1 cellular context compared by ENCODE assay signal in the genomic region with DNA sequence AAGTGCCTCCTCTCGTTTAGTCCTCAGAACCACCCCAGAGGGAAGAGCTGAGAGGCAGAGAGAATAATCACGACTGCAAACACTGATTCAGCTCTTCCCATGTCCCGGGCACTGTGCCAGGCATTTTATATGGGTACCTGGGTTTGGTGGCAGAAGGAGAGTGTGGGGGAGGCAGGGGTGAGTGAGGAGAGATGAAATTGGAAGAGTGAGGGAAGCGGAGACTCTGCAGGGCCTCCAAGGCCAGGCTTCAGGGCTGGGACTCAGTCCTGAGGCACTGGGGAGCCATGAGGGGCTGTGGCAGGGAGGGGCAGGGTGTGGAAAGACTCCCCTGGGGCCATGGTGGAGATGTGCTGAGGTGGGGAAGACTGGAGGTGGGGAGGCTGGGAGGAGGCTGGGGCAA.
TF ChIP-seq lines count a peak whose summit lies in the region.

No MANE protein-coding gene starts in this region.

TF ChIP-seq in GM23338, 12 proteins besides CTCF, POLR2A, EP300 and RAD21:
- no peak for TF ChIP-seq STAT1 (IDR thresholded peaks at IDR 0.05; ENCODE audit: unreplicated experiment)
- TF ChIP-seq ZNF114 (CRISPR knock-in tag; IDR thresholded peaks at IDR 0.05): no peak
- TF ChIP-seq, protein P1, sequence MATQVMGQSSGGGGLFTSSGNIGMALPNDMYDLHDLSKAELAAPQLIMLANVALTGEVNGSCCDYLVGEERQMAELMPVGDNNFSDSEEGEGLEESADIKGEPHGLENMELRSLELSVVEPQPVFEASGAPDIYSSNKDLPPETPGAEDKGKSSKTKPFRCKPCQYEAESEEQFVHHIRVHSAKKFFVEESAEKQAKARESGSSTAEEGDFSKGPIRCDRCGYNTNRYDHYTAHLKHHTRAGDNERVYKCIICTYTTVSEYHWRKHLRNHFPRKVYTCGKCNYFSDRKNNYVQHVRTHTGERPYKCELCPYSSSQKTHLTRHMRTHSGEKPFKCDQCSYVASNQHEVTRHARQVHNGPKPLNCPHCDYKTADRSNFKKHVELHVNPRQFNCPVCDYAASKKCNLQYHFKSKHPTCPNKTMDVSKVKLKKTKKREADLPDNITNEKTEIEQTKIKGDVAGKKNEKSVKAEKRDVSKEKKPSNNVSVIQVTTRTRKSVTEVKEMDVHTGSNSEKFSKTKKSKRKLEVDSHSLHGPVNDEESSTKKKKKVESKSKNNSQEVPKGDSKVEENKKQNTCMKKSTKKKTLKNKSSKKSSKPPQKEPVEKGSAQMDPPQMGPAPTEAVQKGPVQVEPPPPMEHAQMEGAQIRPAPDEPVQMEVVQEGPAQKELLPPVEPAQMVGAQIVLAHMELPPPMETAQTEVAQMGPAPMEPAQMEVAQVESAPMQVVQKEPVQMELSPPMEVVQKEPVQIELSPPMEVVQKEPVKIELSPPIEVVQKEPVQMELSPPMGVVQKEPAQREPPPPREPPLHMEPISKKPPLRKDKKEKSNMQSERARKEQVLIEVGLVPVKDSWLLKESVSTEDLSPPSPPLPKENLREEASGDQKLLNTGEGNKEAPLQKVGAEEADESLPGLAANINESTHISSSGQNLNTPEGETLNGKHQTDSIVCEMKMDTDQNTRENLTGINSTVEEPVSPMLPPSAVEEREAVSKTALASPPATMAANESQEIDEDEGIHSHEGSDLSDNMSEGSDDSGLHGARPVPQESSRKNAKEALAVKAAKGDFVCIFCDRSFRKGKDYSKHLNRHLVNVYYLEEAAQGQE (IDR thresholded peaks at IDR 0.05; ENCODE audit: unreplicated experiment): no peak
- TF ChIP-seq, protein P2, sequence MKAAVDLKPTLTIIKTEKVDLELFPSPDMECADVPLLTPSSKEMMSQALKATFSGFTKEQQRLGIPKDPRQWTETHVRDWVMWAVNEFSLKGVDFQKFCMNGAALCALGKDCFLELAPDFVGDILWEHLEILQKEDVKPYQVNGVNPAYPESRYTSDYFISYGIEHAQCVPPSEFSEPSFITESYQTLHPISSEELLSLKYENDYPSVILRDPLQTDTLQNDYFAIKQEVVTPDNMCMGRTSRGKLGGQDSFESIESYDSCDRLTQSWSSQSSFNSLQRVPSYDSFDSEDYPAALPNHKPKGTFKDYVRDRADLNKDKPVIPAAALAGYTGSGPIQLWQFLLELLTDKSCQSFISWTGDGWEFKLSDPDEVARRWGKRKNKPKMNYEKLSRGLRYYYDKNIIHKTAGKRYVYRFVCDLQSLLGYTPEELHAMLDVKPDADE (IDR thresholded peaks at IDR 0.05): no peak
- no peak for TF ChIP-seq JUNB (IDR thresholded peaks at IDR 0.05; ENCODE audit: unreplicated experiment)
- TF ChIP-seq, protein P3, sequence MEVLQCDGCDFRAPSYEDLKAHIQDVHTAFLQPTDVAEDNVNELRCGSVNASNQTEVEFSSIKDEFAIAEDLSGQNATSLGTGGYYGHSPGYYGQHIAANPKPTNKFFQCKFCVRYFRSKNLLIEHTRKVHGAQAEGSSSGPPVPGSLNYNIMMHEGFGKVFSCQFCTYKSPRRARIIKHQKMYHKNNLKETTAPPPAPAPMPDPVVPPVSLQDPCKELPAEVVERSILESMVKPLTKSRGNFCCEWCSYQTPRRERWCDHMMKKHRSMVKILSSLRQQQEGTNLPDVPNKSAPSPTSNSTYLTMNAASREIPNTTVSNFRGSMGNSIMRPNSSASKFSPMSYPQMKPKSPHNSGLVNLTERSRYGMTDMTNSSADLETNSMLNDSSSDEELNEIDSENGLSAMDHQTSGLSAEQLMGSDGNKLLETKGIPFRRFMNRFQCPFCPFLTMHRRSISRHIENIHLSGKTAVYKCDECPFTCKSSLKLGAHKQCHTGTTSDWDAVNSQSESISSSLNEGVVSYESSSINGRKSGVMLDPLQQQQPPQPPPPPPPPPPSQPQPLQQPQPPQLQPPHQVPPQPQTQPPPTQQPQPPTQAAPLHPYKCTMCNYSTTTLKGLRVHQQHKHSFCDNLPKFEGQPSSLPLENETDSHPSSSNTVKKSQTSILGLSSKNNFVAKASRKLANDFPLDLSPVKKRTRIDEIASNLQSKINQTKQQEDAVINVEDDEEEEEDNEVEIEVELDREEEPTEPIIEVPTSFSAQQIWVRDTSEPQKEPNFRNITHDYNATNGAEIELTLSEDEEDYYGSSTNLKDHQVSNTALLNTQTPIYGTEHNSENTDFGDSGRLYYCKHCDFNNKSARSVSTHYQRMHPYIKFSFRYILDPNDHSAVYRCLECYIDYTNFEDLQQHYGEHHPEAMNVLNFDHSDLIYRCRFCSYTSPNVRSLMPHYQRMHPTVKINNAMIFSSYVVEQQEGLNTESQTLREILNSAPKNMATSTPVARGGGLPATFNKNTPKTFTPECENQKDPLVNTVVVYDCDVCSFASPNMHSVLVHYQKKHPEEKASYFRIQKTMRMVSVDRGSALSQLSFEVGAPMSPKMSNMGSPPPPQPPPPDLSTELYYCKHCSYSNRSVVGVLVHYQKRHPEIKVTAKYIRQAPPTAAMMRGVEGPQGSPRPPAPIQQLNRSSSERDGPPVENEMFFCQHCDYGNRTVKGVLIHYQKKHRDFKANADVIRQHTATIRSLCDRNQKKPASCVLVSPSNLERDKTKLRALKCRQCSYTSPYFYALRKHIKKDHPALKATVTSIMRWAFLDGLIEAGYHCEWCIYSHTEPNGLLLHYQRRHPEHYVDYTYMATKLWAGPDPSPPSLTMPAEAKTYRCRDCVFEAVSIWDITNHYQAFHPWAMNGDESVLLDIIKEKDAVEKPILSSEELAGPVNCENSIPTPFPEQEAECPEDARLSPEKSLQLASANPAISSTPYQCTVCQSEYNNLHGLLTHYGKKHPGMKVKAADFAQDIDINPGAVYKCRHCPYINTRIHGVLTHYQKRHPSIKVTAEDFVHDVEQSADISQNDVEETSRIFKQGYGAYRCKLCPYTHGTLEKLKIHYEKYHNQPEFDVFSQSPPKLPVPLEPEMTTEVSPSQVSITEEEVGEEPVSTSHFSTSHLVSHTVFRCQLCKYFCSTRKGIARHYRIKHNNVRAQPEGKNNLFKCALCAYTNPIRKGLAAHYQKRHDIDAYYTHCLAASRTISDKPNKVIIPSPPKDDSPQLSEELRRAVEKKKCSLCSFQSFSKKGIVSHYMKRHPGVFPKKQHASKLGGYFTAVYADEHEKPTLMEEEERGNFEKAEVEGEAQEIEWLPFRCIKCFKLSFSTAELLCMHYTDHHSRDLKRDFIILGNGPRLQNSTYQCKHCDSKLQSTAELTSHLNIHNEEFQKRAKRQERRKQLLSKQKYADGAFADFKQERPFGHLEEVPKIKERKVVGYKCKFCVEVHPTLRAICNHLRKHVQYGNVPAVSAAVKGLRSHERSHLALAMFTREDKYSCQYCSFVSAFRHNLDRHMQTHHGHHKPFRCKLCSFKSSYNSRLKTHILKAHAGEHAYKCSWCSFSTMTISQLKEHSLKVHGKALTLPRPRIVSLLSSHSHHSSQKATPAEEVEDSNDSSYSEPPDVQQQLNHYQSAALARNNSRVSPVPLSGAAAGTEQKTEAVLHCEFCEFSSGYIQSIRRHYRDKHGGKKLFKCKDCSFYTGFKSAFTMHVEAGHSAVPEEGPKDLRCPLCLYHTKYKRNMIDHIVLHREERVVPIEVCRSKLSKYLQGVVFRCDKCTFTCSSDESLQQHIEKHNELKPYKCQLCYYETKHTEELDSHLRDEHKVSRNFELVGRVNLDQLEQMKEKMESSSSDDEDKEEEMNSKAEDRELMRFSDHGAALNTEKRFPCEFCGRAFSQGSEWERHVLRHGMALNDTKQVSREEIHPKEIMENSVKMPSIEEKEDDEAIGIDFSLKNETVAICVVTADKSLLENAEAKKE (CRISPR knock-in tag; IDR thresholded peaks at IDR 0.05): no peak
- no peak for TF ChIP-seq EZH2phosphoT487 (IDR thresholded peaks at IDR 0.05; ENCODE audit: unreplicated experiment)
- TF ChIP-seq ZNF331 (CRISPR knock-in tag; IDR thresholded peaks at IDR 0.05; ENCODE audit: low read depth): no peak
- no peak for TF ChIP-seq EZH2 (IDR thresholded peaks at IDR 0.05; ENCODE audit: low read depth, unreplicated experiment)
